ENCODE assay signal across 1 cellular context in genomic region chr3:141776376-141776775, GRCh38.
TF ChIP-seq lines count a peak whose summit lies in the region.

No MANE protein-coding gene starts in this region.

TF ChIP-seq in GM23338, 12 proteins besides CTCF, POLR2A, EP300 and RAD21 (continued from another document):
- TF ChIP-seq ZNF462 (CRISPR knock-in tag; IDR thresholded peaks at IDR 0.05) = no peak
- no peak for TF ChIP-seq ZNF331 (CRISPR knock-in tag; IDR thresholded peaks at IDR 0.05; ENCODE audit: low read depth)
- no peak for TF ChIP-seq EZH2 (IDR thresholded peaks at IDR 0.05; ENCODE audit: low read depth, unreplicated experiment)
- no peak for TF ChIP-seq NANOG (IDR thresholded peaks at IDR 0.05; ENCODE audit: borderline replicate concordance)
- no peak for TF ChIP-seq ZNF114 (CRISPR knock-in tag; IDR thresholded peaks at IDR 0.05)
- no peak for TF ChIP-seq POLR2AphosphoS5 (IDR thresholded peaks at IDR 0.05; ENCODE audit: low read depth)
- no peak for TF ChIP-seq STAT1 (IDR thresholded peaks at IDR 0.05; ENCODE audit: unreplicated experiment)
- TF ChIP-seq, protein P1, sequence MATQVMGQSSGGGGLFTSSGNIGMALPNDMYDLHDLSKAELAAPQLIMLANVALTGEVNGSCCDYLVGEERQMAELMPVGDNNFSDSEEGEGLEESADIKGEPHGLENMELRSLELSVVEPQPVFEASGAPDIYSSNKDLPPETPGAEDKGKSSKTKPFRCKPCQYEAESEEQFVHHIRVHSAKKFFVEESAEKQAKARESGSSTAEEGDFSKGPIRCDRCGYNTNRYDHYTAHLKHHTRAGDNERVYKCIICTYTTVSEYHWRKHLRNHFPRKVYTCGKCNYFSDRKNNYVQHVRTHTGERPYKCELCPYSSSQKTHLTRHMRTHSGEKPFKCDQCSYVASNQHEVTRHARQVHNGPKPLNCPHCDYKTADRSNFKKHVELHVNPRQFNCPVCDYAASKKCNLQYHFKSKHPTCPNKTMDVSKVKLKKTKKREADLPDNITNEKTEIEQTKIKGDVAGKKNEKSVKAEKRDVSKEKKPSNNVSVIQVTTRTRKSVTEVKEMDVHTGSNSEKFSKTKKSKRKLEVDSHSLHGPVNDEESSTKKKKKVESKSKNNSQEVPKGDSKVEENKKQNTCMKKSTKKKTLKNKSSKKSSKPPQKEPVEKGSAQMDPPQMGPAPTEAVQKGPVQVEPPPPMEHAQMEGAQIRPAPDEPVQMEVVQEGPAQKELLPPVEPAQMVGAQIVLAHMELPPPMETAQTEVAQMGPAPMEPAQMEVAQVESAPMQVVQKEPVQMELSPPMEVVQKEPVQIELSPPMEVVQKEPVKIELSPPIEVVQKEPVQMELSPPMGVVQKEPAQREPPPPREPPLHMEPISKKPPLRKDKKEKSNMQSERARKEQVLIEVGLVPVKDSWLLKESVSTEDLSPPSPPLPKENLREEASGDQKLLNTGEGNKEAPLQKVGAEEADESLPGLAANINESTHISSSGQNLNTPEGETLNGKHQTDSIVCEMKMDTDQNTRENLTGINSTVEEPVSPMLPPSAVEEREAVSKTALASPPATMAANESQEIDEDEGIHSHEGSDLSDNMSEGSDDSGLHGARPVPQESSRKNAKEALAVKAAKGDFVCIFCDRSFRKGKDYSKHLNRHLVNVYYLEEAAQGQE (IDR thresholded peaks at IDR 0.05; ENCODE audit: unreplicated experiment) = no peak
- no peak for TF ChIP-seq JUNB (IDR thresholded peaks at IDR 0.05; ENCODE audit: unreplicated experiment)
- no peak for TF ChIP-seq EZH2phosphoT487 (IDR thresholded peaks at IDR 0.05; ENCODE audit: unreplicated experiment)
